In the genomic region with DNA sequence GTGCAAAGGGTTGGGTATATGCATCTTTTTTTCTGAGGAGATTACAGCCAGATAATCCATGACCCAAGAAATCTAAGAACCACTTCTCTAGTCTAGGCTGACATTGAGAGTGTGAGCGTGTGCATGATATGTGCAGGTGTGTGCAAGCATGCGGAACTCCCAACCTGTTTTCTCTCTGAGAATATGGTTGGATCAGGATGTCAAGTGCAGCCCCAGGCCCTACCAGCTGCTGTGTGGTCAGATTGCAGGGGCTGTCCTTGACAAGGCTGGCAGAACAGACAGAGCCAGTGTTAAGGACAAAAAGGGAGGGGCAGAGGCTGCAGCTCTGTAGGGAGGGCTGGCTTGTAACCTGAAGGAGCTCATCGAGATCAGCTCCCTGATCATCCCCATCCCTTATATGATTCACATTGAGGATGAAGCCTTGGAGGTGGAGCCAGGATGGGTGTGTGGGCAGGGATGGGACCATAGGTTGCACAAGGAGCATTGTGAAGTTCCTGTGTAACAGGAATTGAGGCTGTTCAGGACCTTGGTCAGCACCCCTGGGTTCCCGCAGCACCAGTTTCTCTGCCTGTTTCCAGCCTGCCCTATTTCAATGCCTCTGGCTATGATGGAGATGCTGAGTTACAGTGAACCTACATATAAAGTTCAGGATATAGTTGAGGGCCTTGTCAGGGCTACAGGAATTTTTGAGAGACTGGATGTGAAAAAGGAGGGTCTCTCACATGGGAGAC, we compare ENCODE assay signal across 8 cellular contexts. TPM values are rescaled to one million over a fixed set of nuclear protein-coding genes. Genes with fewer than 3 reads are reported as not detected.
DNase-seq lines count a peak whose midpoint lies in the region; ATAC-seq, FAIRE-seq and TF ChIP-seq lines count a peak whose summit lies in the region.

No MANE protein-coding gene starts in this region.

- H3K36me3 Mint-ChIP-seq in H9 (ENCODE audit: insufficient read depth in 1 of 3, low read depth in 3 of 3) (no peaks in the 10 kb centered on the region; a peak in 1 of 7 replicates), nephron progenitor cell (ENCODE audit: low read depth) (no peaks in the 10 kb centered on the region)

- BruUV-seq in OCI-LY7 (replicated peaks; lab: Mats Ljungman, UMichigan): no TSS peak

- H3K27me3 ChIP-seq in H9 (ENCODE audit: insufficient read depth, low read length) (no peaks in the 10 kb centered on the region), bronchial epithelial cell (ENCODE audit: control insufficient read depth, insufficient read depth, low read length) (no peaks in the 10 kb centered on the region)

- H3T11ph ChIP-seq in H9 (ENCODE audit: low read length): no peak overlapping the region

- WGBS in H9 (ENCODE audit: extremely low coverage, insufficient read length, low lambda C conversion rate): no CpG with 5 or more reads among the region's 4 CpGs

- H3K14ac ChIP-seq in H9 (ENCODE audit: insufficient read depth, low read length): no peak overlapping the region

- no peak overlapping the region for H2BK20ac ChIP-seq in H9 (ENCODE audit: low read depth, low read length, poor library complexity, severe bottlenecking)

- TF ChIP-seq CTCF in AG09309 (IDR thresholded peaks at IDR 0.05; ENCODE audit: control insufficient read depth, insufficient read depth, low read depth, low read length, missing control alignments) (no peak), H9 (conservative IDR thresholded peaks at IDR 0.05) (no peak), OCI-LY7 (conservative IDR thresholded peaks at IDR 0.05; ENCODE audit: low read length) (no peak), bronchial epithelial cell (IDR thresholded peaks at IDR 0.05; ENCODE audit: insufficient read depth, low read length, severe bottlenecking) (no peak), nephron progenitor cell (IDR thresholded peaks at IDR 0.05) (no peak)

- POLR2A ChIA-PET in OCI-LY7 (lab: Charles Lee): no interaction called here

- no peak overlapping the region for H2BK5ac ChIP-seq in H9 (ENCODE audit: insufficient read length, low read length)

- no peak overlapping the region for H2BK15ac ChIP-seq in H9 (ENCODE audit: low read depth, low read length)

- no peak overlapping the region for H3K56ac ChIP-seq in H9 (ENCODE audit: insufficient read length, low read depth, low read length)

- H3K4me1 Mint-ChIP-seq in H9 (peaks cover 26 to 32% of the 10 kb centered on the region in 2 experiments), nephron progenitor cell (no peaks in the 10 kb centered on the region)

- no peak overlapping the region for H4K8ac ChIP-seq in H9 (replicated peaks; ENCODE audit: insufficient read length, low read depth, low read length)

- H4K5ac ChIP-seq in H9 (ENCODE audit: insufficient read length, low read depth, low read length): no peak overlapping the region

- H3K27ac Mint-ChIP-seq in H9 (no peak overlapping the region; a peak in 1 of 7 replicates), nephron progenitor cell (no peak overlapping the region)

- no peaks in the 10 kb centered on the region for H3K23me2 ChIP-seq in H9 (ENCODE audit: insufficient read length, low read depth, low read length, poor library complexity, severe bottlenecking)

- no peak overlapping the region for H2AFZ ChIP-seq in H9 (ENCODE audit: low read length)
- no peak overlapping the region for H2AFZ ChIP-seq in OCI-LY7 (ENCODE audit: low read length)

- no peak overlapping the region for H3K18ac ChIP-seq in H9 (ENCODE audit: insufficient read length, low read depth, low read length)

- H4K20me1 ChIP-seq in H9 (ENCODE audit: control insufficient read depth, insufficient read depth, insufficient read length): no peaks in the 10 kb centered on the region
- no peaks in the 10 kb centered on the region for H4K20me1 ChIP-seq in OCI-LY7 (ENCODE audit: insufficient read depth, low read length)

- FAIRE-seq in bronchial epithelial cell (lab: Jason Lieb, UNC): peak; percentile 62

- no peaks in the 10 kb centered on the region for H3K9me3 Mint-ChIP-seq in H9
- no peaks in the 10 kb centered on the region for H3K9me3 Mint-ChIP-seq in nephron progenitor cell

- peak; percentile 4 for DNase-seq in AG09309 (ENCODE audit: low read depth)
- peak; percentile 79 for DNase-seq in H9
- peak; percentile 82 for DNase-seq in OCI-LY7 (ENCODE audit: low spot score)
- peak; percentile 70 for DNase-seq in bronchial epithelial cell (ENCODE audit: low read depth)
- DNase-seq in nephron progenitor cell: peak; percentile 87
- DNase-seq in NCI-H748 treated with DMSO at 0.1 percent for 48 hours (lab: John Stamatoyannopoulos, UW): no peak
- DNase-seq in cerebellum (ENCODE audit: low spot score): no peak

- H3K79me2 ChIP-seq in H9 (ENCODE audit: insufficient read depth, low read length) (no peaks in the 10 kb centered on the region), OCI-LY7 (ENCODE audit: insufficient read depth, low read depth, low read length) (no peaks in the 10 kb centered on the region)

- H3K4me2 ChIP-seq in H9 (ENCODE audit: insufficient read depth, insufficient read length, low read length) (no peak overlapping the region), OCI-LY7 (ENCODE audit: low read length) (peak overlapping the region; percentile 74)

- H3K4me1 ChIP-seq in H9 (ENCODE audit: insufficient read depth, low read length) (peaks cover 6% of the 10 kb centered on the region; the same call in 1 of the 2 replicates), OCI-LY7 (ENCODE audit: insufficient read depth, low read length, poor library complexity, severe bottlenecking) (peaks cover 46% of the 10 kb centered on the region)

- H3K4me3 Mint-ChIP-seq in H9 (no peak overlapping the region; a peak in 1 of 5 replicates), nephron progenitor cell (no peak overlapping the region)

- H3K9me3 ChIP-seq in H9 (ENCODE audit: control insufficient read depth, low read depth, low read length): no peaks in the 10 kb centered on the region
- H3K9me3 ChIP-seq in OCI-LY7 (ENCODE audit: low read length): no peaks in the 10 kb centered on the region

- no peak overlapping the region for H3K4ac ChIP-seq in H9 (ENCODE audit: low read depth, low read length)

- H3K36me3 ChIP-seq in OCI-LY7 (ENCODE audit: insufficient read depth, low read length): no peaks in the 10 kb centered on the region
- H3K36me3 ChIP-seq in bronchial epithelial cell (ENCODE audit: control insufficient read depth, insufficient read depth, low read length): no peaks in the 10 kb centered on the region

- H3K27ac ChIP-seq in H9 (ENCODE audit: insufficient read length, low read depth, low read length) (no peak overlapping the region), OCI-LY7 (ENCODE audit: low read depth, low read length, poor library complexity, severe bottlenecking) (peak overlapping the region; percentile 36)

- H2BK12ac ChIP-seq in H9 (ENCODE audit: insufficient read length, low read depth, low read length): no peak overlapping the region

- no peak for ATAC-seq in GM19023 (IDR thresholded peaks at IDR 0.05; ENCODE audit: unreplicated experiment)

- no peak overlapping the region for H2BK120ac ChIP-seq in H9 (ENCODE audit: low read depth, low read length, poor library complexity, severe bottlenecking)

- H4K91ac ChIP-seq in H9 (ENCODE audit: insufficient read length, low read depth, low read length): no peak overlapping the region

- H3K79me1 ChIP-seq in H9 (ENCODE audit: insufficient read depth, low read depth, low read length, poor library complexity, severe bottlenecking): no peaks in the 10 kb centered on the region

- no peak overlapping the region for H3K9ac ChIP-seq in H9 (ENCODE audit: extremely low read depth, insufficient read length, low read length)

- CTCF ChIA-PET in OCI-LY7 (lab: Charles Lee; ENCODE audit: unreplicated experiment): no interaction called here

- H2AK5ac ChIP-seq in H9 (ENCODE audit: insufficient read length, low read length): no peak overlapping the region

- no peaks in the 10 kb centered on the region for H3K9me2 ChIP-seq in OCI-LY7 (ENCODE audit: insufficient read depth, low read length)

- no peak overlapping the region for H3K23ac ChIP-seq in H9 (ENCODE audit: insufficient read length, low read depth, low read length)

- H3K4me3 ChIP-seq in AG09309 (ENCODE audit: control insufficient read depth, low read depth, low read length) (no peak overlapping the region), OCI-LY7 (ENCODE audit: low read depth, low read length, poor library complexity, severe bottlenecking) (peak overlapping the region; percentile 12), bronchial epithelial cell (ENCODE audit: low read depth, low read length) (no peak overlapping the region)

- intact Hi-C loops in OCI-LY7 (cut with micrococcal nuclease; ENCODE audit: unreplicated experiment): no loop called here

- peaks cover 16% of the 10 kb centered on the region for H3K27me3 Mint-ChIP-seq in H9 (ENCODE audit: low read depth)
- H3K27me3 Mint-ChIP-seq in nephron progenitor cell (ENCODE audit: low read depth, poor library complexity): peaks cover 29% of the 10 kb centered on the region

RNA-seq across cellular contexts. Expression of gene ARAP3, which starts 52.6 kb away (rescaled TPM):
- total RNA-seq in H9 (2021) (27.3 and 27.6 TPM in 2 replicates), OCI-LY7 (2022) (not detected in 2 replicates), bronchial epithelial cell (3.7 and 4.0 TPM in 2 replicates), cerebellum (5.4 TPM)
- not detected in 2 replicates for total RNA-seq in OCI-LY7 (2014; rRNA removed; shearing (Covaris generic))

Comparison
In these comparisons a context has a peak if more than half of its experiments do, and no peak if none do; other contexts are left out.
1. DNase-seq: peak in AG09309 (single experiment), H9 (single experiment), OCI-LY7 (single experiment), bronchial epithelial cell (single experiment) and nephron progenitor cell (single experiment); none in NCI-H748 treated with DMSO at 0.1 percent for 48 hours (single experiment) and cerebellum (single experiment).